In genomic region chr6:26204332-26205160, GRCh38 we compare ENCODE assay signal across 8 cellular contexts.
A peak's percentile ranks its signal among the peaks of the same experiment; 100 is the strongest.
DNase-seq lines count a peak whose midpoint lies in the region; ATAC-seq and TF ChIP-seq lines count a peak whose summit lies in the region.

No MANE protein-coding gene starts in this region.

- peak; percentile 41 for TF ChIP-seq CTCF in AG09319 (IDR thresholded peaks at IDR 0.05; ENCODE audit: low read depth, low read length)
- TF ChIP-seq CTCF in colonic mucosa (IDR thresholded peaks at IDR 0.05): no peak

- intact Hi-C loops in colonic mucosa (cut with DNase I): no loop called here
- intact Hi-C loops in left colon (cut with DNase I, micrococcal nuclease): loop anchor here in 1 of 2 donors (10.0 kb wide), 1 partner anchor 180 kb away; a partner anchor contains a TSS

- no peaks in the 10 kb centered on the region for H3K9me3 ChIP-seq in colonic mucosa

- H3K9ac ChIP-seq in colonic mucosa (ENCODE audit: low read depth in 2 of 2, low read length in 2 of 2): peak overlapping the region; percentile 78 to 97

- H3K4me1 ChIP-seq in colonic mucosa: no peaks in the 10 kb centered on the region

- peak overlapping the region; percentile 70 for H3K4me3 ChIP-seq in colonic mucosa

- ATAC-seq in GM19023 (IDR thresholded peaks at IDR 0.05; ENCODE audit: unreplicated experiment) (peak; percentile 63), HG03280 (IDR thresholded peaks at IDR 0.05; ENCODE audit: unreplicated experiment) (peak; percentile 49), left colon (peak; percentile 77)

- peak; percentile 98 for DNase-seq in AG09319 (ENCODE audit: extremely low read depth, low read depth)
- DNase-seq in NCI-H446 treated with DMSO at 0.1 percent for 48 hours (lab: John Stamatoyannopoulos, UW): peak; percentile 98
- DNase-seq in activated CD4-positive, alpha-beta T cell treated with anti-CD3 and anti-CD28 coated beads for 24 hours (ENCODE audit: low read depth in 2 of 2): peak; percentile 65 to 70
- peak; percentile 97 for DNase-seq in colonic mucosa
- peak; percentile 91 to 97 for DNase-seq in left colon
- DNase-seq in stimulated activated CD4-positive, alpha-beta T cell treated with anti-CD3 and anti-CD28 coated beads, Interleukin-1b, Interleukin-23, amount 100 ng/mL, for 48 hours: peak; percentile 90

- H3K27ac ChIP-seq in colonic mucosa: peak overlapping the region; percentile 99

- no peaks in the 10 kb centered on the region for H3K27me3 ChIP-seq in colonic mucosa

- no peaks in the 10 kb centered on the region for H3K36me3 ChIP-seq in colonic mucosa

Comparison
In these comparisons a context has a peak if more than half of its experiments do, and no peak if none do; other contexts are left out.
1. Peak in every context shown above with its lines: DNase-seq, ATAC-seq, H3K4me3 ChIP-seq and H3K27ac ChIP-seq.